Comparison of ENCODE assay signal across 19 cellular contexts in the genomic region with DNA sequence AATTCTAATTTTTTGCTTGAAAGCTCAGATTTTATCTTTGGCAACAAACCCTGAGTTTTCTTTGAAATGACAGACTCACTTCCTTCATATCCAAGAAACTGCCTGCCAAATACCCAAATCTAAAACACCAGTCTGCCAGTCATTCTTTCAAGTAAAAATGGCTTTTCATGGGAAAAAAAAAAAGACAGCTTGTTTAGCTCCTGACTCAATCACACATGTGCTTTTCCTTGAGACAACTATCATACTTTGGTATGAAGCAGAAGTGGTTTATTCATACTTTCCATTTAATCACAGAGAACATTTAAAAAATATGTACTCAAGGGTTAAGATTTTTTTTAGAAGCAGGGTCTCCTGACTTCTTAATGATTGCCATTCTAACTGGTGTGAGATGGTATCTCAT. TPM values are rescaled to one million over a fixed set of nuclear protein-coding genes. Genes with fewer than 3 reads are reported as not detected.
"Had no signal": no experiment of that assay in that cellular context is flagged by ENCODE, and none has a peak within 500 bp of the region (broad histone marks: within the 10 kb centered on the region; RNA-seq: fewer than 3 reads in every experiment).

No MANE protein-coding gene starts in this region.

- H3K27me3 ChIP-seq: hepatocyte, thyroid gland had no signal

- H3K4me2 ChIP-seq: hepatocyte had no signal

- H2AFZ ChIP-seq: hepatocyte had no signal

- H3K36me3 ChIP-seq: thyroid gland had no signal

- H3K79me2 ChIP-seq: hepatocyte had no signal

- H3K4me1 ChIP-seq: thyroid gland had no signal

- H3K27ac ChIP-seq: epithelial cell of prostate, hepatocyte, thyroid gland had no signal

- DNase-seq: activated CD4-positive, alpha-beta memory T cell treated with anti-CD3 and anti-CD28 coated beads for 36 hours; activated CD4-positive, alpha-beta T cell treated with anti-CD3 and anti-CD28 coated beads for 48 hours; activated naive CD4-positive, alpha-beta T cell treated with Interleukin-2 at 50 U/mL for 16 hours; activated naive CD8-positive, alpha-beta T cell treated with anti-CD3 and anti-CD28 coated beads for 36 hours; activated T-cell treated with anti-CD3 and anti-CD28 coated beads, Interleukin-2, amount 50 U/mL, for 48 hours; amygdala; glutamatergic neuron; immature natural killer cell; left ventricle myocardium superior; mammary epithelial cell; midbrain; natural killer cell; retina; stimulated activated CD4-positive, alpha-beta T cell treated with anti-CD3 and anti-CD28 coated beads, Interleukin-4, amount 100 ng/mL, for 4 hours; stimulated activated naive CD8-positive, alpha-beta T cell treated with anti-CD3 and anti-CD28 coated beads, Interleukin-15, Interleukin-2, amounts not matched to agents 100 U/mL and 50 U/mL, for 24 hours; substantia nigra; thyroid gland had no signal

- ATAC-seq: left ventricle myocardium superior; natural killer cell; stimulated activated naive CD8-positive, alpha-beta T cell treated with anti-CD3 and anti-CD28 coated beads, Interleukin-15, Interleukin-2, amounts not matched to agents 100 U/mL and 50 U/mL, for 24 hours had no signal

- H3K9me3 ChIP-seq: thyroid gland had no signal

- H3K4me3 ChIP-seq: hepatocyte, thyroid gland had no signal

RNA-seq across cellular contexts. Expression of a gene that starts 40.5 kb away (rescaled TPM):
- polyA plus RNA-seq: immature natural killer cell had no signal
